22 cellular contexts compared by ENCODE assay signal in the genomic region with DNA sequence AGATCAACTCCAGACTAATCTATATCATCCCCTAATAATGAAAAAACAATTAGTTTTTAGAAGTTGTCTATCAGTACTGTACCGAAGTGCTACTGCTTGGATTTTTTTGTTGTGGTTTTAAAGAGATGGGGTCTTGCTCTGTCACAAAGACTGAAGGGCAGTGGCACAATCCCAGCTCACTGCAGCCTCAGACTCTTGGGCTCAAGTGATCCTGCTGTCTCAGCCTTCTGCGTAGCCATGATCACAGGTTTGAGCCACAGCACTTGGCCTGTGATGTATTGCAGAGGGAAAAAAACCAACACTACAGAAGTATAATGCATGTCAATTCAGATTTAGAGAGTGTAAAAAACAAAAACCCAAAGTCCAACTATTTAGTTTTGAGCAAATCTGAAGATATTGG.
"Had no signal": no experiment of that assay in that cellular context is flagged by ENCODE, and none has a peak within 500 bp of the region (broad histone marks: within the 10 kb centered on the region; RNA-seq: fewer than 3 reads in every experiment).

No MANE protein-coding gene starts in this region.

- H3K36me3 ChIP-seq: MG63, SJCRH30 had no signal

- H3K4me3 ChIP-seq: MG63, SJCRH30 had no signal

- H3K4me1 ChIP-seq: SJCRH30 had no signal

- H3K27ac ChIP-seq: SJCRH30 had no signal

- H3K27me3 ChIP-seq: MG63 had no signal

- DNase-seq: IMR-90, Karpas-422, KG1, MG63, NCI-H1092, NCI-H1105 treated with DMSO at 0.1 percent for 48 hours, NCI-H1417 treated with DMSO at 0.1 percent for 48 hours, NCI-H146, NCI-H187 treated with DMSO at 0.1 percent for 48 hours, NCI-H2029 treated with DMSO at 0.1 percent for 48 hours, NCI-H2171, NCI-H226, NCI-H446, NCI-H510A, NCI-H524 treated with DMSO at 0.1 percent for 48 hours, NCI-H69, NCI-H774, RPMI8226, SHP77, SJCRH30 had no signal

- ATAC-seq: HepG2, SK-N-SH treated with all-trans-retinoic acid at 6 μM for 48 hours had no signal
